1 cellular context compared by ENCODE assay signal in the genomic region with DNA sequence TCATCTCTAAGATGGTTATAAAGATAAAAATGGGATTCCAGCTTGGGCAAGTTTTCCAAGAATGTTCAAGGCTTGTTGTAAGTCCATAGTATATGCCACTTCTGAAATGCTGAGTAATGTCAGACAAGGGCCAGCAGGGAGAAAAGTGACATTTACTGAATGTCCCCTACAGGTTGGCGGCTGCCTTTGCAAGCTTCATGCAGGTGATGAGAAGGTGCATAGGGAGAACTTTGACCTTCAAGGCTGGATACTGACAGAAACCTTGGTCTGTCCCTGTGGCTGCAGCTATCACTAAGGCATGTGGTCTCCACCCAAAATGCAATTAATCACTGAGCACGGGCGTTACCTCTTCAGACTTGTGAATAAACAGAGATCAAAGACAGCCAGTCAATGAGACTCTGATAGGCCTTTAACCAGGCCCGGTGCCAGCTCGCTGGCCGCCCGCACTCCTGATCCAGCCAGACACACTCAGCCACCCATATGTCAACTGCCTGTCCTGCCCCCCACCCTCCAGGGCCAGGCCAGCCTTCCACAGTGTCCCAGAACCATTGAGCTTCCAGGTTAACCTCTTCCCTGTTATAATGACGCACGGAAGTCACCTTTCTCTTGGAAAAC.
TF ChIP-seq lines count a peak whose summit lies in the region.

No MANE protein-coding gene starts in this region.

TF ChIP-seq in HepG2, 621 proteins besides CTCF, POLR2A, EP300 and RAD21 (continued from another document and continues in another):
- TF ChIP-seq, protein P1, sequence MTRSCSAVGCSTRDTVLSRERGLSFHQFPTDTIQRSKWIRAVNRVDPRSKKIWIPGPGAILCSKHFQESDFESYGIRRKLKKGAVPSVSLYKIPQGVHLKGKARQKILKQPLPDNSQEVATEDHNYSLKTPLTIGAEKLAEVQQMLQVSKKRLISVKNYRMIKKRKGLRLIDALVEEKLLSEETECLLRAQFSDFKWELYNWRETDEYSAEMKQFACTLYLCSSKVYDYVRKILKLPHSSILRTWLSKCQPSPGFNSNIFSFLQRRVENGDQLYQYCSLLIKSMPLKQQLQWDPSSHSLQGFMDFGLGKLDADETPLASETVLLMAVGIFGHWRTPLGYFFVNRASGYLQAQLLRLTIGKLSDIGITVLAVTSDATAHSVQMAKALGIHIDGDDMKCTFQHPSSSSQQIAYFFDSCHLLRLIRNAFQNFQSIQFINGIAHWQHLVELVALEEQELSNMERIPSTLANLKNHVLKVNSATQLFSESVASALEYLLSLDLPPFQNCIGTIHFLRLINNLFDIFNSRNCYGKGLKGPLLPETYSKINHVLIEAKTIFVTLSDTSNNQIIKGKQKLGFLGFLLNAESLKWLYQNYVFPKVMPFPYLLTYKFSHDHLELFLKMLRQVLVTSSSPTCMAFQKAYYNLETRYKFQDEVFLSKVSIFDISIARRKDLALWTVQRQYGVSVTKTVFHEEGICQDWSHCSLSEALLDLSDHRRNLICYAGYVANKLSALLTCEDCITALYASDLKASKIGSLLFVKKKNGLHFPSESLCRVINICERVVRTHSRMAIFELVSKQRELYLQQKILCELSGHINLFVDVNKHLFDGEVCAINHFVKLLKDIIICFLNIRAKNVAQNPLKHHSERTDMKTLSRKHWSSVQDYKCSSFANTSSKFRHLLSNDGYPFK (CRISPR knock-in tag; IDR thresholded peaks at IDR 0.05; ENCODE audit: borderline replicate concordance): no peak
- TF ChIP-seq ZEB1 (IDR thresholded peaks at IDR 0.05; ENCODE audit: insufficient replicate concordance, low read depth) (peak; percentile 86), ZFY (CRISPR knock-in tag; IDR thresholded peaks at IDR 0.05) (peak; percentile 22; the same call in 1 of the 2 replicates), ATM (IDR thresholded peaks at IDR 0.05; ENCODE audit: borderline replicate concordance) (no peak), XBP1 (CRISPR knock-in tag; IDR thresholded peaks at IDR 0.05) (no peak), ZNF569 (CRISPR knock-in tag; IDR thresholded peaks at IDR 0.05; ENCODE audit: borderline replicate concordance) (no peak), FOXM1 (CRISPR knock-in tag; IDR thresholded peaks at IDR 0.05) (no peak), ZNF660 (CRISPR knock-in tag; IDR thresholded peaks at IDR 0.05; ENCODE audit: borderline replicate concordance, low read depth) (no peak), KAT2B (IDR thresholded peaks at IDR 0.05; ENCODE audit: borderline replicate concordance, low read depth, low read length) (no peak), ZKSCAN8 (CRISPR knock-in tag; IDR thresholded peaks at IDR 0.05; ENCODE audit: borderline replicate concordance) (no peak), PRPF4 (IDR thresholded peaks at IDR 0.05; ENCODE audit: low read depth, low read length, poor library complexity, severe bottlenecking) (no peak), PTBP1 (IDR thresholded peaks at IDR 0.05; ENCODE audit: low read depth, low read length, poor library complexity, severe bottlenecking) (no peak), ZNF296 (CRISPR knock-in tag; conservative IDR thresholded peaks at IDR 0.05) (no peak), TCF12 (IDR thresholded peaks at IDR 0.05) (no peak), TCF12 (CRISPR knock-in tag; IDR thresholded peaks at IDR 0.05) (0 out of 2 replicates have a peak, but pooled peaks have one; percentile 43), PPARG (CRISPR knock-in tag; conservative IDR thresholded peaks at IDR 0.05) (0 out of 2 replicates have a peak, but pooled peaks have one; percentile 59), HIVEP1 (CRISPR knock-in tag; IDR thresholded peaks at IDR 0.05) (0 out of 2 replicates have a peak, but pooled peaks have one; percentile 55), ZFX (CRISPR knock-in tag; IDR thresholded peaks at IDR 0.05; ENCODE audit: low read depth) (peak; percentile 47), LCORL (IDR thresholded peaks at IDR 0.05) (no peak), LCORL (CRISPR knock-in tag; IDR thresholded peaks at IDR 0.05) (no peak), ZNF44 (CRISPR knock-in tag; IDR thresholded peaks at IDR 0.05) (no peak), ISL2 (CRISPR knock-in tag; IDR thresholded peaks at IDR 0.05) (peak; percentile 64), GZF1 (CRISPR knock-in tag; IDR thresholded peaks at IDR 0.05) (no peak), ZNF678 (CRISPR knock-in tag; IDR thresholded peaks at IDR 0.05) (no peak), ZMYM4 (CRISPR knock-in tag; IDR thresholded peaks at IDR 0.05) (no peak), SP4 (CRISPR knock-in tag; IDR thresholded peaks at IDR 0.05) (no peak), SP2 (CRISPR knock-in tag; IDR thresholded peaks at IDR 0.05) (no peak; the same call in 1 of the 2 replicates), TAF1 (CRISPR knock-in tag; IDR thresholded peaks at IDR 0.05) (0 out of 2 replicates have a peak, but pooled peaks have one; percentile 22), YEATS2 (CRISPR knock-in tag; IDR thresholded peaks at IDR 0.05; ENCODE audit: borderline replicate concordance) (peak; percentile 45; the same call in 1 of the 2 replicates), JUN (CRISPR knock-in tag; IDR thresholded peaks at IDR 0.05) (no peak), MEIS1 (CRISPR knock-in tag; IDR thresholded peaks at IDR 0.05; ENCODE audit: borderline replicate concordance) (0 out of 2 replicates have a peak, but pooled peaks have one; percentile 19), GTF2F1 (IDR thresholded peaks at IDR 0.05; ENCODE audit: low read length) (no peak), NFKBIZ (CRISPR knock-in tag; IDR thresholded peaks at IDR 0.05) (no peak; the same call in 1 of the 2 replicates), SRSF4 (IDR thresholded peaks at IDR 0.05; ENCODE audit: low read depth, low read length, poor library complexity, severe bottlenecking) (no peak), ZNF484 (CRISPR knock-in tag; IDR thresholded peaks at IDR 0.05; ENCODE audit: borderline replicate concordance, low read depth) (no peak), MIER2 (CRISPR knock-in tag; IDR thresholded peaks at IDR 0.05) (0 out of 2 replicates have a peak, but pooled peaks have one; percentile 24), ZNF788 (CRISPR knock-in tag; IDR thresholded peaks at IDR 0.05; ENCODE audit: borderline replicate concordance) (peak; percentile 72; the same call in 1 of the 2 replicates), ZNF75D (CRISPR knock-in tag; IDR thresholded peaks at IDR 0.05; ENCODE audit: borderline replicate concordance) (no peak), NR2C2 (CRISPR knock-in tag; IDR thresholded peaks at IDR 0.05; ENCODE audit: borderline replicate concordance) (peak; percentile 30; the same call in 1 of the 2 replicates), MAZ (IDR thresholded peaks at IDR 0.05; ENCODE audit: borderline replicate concordance, low read depth, low read length) (no peak), MAZ (CRISPR knock-in tag; IDR thresholded peaks at IDR 0.05; ENCODE audit: low read depth) (peak; percentile 51; the same call in 1 of the 2 replicates), CBFB (CRISPR knock-in tag; IDR thresholded peaks at IDR 0.05) (peak; percentile 28; the same call in 1 of the 2 replicates), SOX6 (IDR thresholded peaks at IDR 0.05) (no peak), SOX6 (CRISPR knock-in tag; IDR thresholded peaks at IDR 0.05) (peak; percentile 71), MED13 (CRISPR knock-in tag; IDR thresholded peaks at IDR 0.05) (no peak), POLR2AphosphoS5 (IDR thresholded peaks at IDR 0.05; ENCODE audit: low read depth, low read length) (no peak), KAT7 (CRISPR knock-in tag; IDR thresholded peaks at IDR 0.05; ENCODE audit: borderline replicate concordance) (no peak), ZNF230 (CRISPR knock-in tag; IDR thresholded peaks at IDR 0.05) (no peak), ZNF331 (CRISPR knock-in tag; IDR thresholded peaks at IDR 0.05) (0 out of 2 replicates have a peak, but pooled peaks have one; percentile 36), STAG1 (CRISPR knock-in tag; IDR thresholded peaks at IDR 0.05) (peak; percentile 37), ZSCAN31 (CRISPR knock-in tag; IDR thresholded peaks at IDR 0.05; ENCODE audit: low read depth) (0 out of 2 replicates have a peak, but pooled peaks have one; percentile 52), ZFP36L2 (CRISPR knock-in tag; IDR thresholded peaks at IDR 0.05) (no peak)
- TF ChIP-seq, protein P2, sequence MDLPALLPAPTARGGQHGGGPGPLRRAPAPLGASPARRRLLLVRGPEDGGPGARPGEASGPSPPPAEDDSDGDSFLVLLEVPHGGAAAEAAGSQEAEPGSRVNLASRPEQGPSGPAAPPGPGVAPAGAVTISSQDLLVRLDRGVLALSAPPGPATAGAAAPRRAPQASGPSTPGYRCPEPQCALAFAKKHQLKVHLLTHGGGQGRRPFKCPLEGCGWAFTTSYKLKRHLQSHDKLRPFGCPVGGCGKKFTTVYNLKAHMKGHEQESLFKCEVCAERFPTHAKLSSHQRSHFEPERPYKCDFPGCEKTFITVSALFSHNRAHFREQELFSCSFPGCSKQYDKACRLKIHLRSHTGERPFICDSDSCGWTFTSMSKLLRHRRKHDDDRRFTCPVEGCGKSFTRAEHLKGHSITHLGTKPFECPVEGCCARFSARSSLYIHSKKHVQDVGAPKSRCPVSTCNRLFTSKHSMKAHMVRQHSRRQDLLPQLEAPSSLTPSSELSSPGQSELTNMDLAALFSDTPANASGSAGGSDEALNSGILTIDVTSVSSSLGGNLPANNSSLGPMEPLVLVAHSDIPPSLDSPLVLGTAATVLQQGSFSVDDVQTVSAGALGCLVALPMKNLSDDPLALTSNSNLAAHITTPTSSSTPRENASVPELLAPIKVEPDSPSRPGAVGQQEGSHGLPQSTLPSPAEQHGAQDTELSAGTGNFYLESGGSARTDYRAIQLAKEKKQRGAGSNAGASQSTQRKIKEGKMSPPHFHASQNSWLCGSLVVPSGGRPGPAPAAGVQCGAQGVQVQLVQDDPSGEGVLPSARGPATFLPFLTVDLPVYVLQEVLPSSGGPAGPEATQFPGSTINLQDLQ (CRISPR knock-in tag; IDR thresholded peaks at IDR 0.05): no peak
- TF ChIP-seq, protein P3, sequence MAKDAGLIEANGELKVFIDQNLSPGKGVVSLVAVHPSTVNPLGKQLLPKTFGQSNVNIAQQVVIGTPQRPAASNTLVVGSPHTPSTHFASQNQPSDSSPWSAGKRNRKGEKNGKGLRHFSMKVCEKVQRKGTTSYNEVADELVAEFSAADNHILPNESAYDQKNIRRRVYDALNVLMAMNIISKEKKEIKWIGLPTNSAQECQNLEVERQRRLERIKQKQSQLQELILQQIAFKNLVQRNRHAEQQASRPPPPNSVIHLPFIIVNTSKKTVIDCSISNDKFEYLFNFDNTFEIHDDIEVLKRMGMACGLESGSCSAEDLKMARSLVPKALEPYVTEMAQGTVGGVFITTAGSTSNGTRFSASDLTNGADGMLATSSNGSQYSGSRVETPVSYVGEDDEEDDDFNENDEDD (CRISPR knock-in tag; IDR thresholded peaks at IDR 0.05; ENCODE audit: borderline replicate concordance): peak; percentile 37; the same call in 1 of the 2 replicates
- TF ChIP-seq, protein P4, sequence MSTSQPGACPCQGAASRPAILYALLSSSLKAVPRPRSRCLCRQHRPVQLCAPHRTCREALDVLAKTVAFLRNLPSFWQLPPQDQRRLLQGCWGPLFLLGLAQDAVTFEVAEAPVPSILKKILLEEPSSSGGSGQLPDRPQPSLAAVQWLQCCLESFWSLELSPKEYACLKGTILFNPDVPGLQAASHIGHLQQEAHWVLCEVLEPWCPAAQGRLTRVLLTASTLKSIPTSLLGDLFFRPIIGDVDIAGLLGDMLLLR (CRISPR knock-in tag; IDR thresholded peaks at IDR 0.05): peak; percentile 86
- TF ChIP-seq, protein P5, sequence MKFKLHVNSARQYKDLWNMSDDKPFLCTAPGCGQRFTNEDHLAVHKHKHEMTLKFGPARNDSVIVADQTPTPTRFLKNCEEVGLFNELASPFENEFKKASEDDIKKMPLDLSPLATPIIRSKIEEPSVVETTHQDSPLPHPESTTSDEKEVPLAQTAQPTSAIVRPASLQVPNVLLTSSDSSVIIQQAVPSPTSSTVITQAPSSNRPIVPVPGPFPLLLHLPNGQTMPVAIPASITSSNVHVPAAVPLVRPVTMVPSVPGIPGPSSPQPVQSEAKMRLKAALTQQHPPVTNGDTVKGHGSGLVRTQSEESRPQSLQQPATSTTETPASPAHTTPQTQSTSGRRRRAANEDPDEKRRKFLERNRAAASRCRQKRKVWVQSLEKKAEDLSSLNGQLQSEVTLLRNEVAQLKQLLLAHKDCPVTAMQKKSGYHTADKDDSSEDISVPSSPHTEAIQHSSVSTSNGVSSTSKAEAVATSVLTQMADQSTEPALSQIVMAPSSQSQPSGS (CRISPR knock-in tag; IDR thresholded peaks at IDR 0.05): 0 out of 2 replicates have a peak, but pooled peaks have one; percentile 15
- TF ChIP-seq, protein P6, sequence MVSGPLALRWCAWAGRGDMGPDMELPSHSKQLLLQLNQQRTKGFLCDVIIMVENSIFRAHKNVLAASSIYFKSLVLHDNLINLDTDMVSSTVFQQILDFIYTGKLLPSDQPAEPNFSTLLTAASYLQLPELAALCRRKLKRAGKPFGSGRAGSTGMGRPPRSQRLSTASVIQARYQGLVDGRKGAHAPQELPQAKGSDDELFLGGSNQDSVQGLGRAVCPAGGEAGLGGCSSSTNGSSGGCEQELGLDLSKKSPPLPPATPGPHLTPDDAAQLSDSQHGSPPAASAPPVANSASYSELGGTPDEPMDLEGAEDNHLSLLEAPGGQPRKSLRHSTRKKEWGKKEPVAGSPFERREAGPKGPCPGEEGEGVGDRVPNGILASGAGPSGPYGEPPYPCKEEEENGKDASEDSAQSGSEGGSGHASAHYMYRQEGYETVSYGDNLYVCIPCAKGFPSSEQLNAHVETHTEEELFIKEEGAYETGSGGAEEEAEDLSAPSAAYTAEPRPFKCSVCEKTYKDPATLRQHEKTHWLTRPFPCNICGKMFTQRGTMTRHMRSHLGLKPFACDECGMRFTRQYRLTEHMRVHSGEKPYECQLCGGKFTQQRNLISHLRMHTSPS (CRISPR knock-in tag; IDR thresholded peaks at IDR 0.05; ENCODE audit: low read depth): no peak
- TF ChIP-seq, protein P7, sequence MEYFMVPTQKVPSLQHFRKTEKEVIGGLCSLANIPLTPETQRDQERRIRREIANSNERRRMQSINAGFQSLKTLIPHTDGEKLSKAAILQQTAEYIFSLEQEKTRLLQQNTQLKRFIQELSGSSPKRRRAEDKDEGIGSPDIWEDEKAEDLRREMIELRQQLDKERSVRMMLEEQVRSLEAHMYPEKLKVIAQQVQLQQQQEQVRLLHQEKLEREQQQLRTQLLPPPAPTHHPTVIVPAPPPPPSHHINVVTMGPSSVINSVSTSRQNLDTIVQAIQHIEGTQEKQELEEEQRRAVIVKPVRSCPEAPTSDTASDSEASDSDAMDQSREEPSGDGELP (IDR thresholded peaks at IDR 0.05; ENCODE audit: borderline replicate concordance, low read depth): peak; percentile 45; the same call in 1 of the 2 replicates
- TF ChIP-seq, protein P8, sequence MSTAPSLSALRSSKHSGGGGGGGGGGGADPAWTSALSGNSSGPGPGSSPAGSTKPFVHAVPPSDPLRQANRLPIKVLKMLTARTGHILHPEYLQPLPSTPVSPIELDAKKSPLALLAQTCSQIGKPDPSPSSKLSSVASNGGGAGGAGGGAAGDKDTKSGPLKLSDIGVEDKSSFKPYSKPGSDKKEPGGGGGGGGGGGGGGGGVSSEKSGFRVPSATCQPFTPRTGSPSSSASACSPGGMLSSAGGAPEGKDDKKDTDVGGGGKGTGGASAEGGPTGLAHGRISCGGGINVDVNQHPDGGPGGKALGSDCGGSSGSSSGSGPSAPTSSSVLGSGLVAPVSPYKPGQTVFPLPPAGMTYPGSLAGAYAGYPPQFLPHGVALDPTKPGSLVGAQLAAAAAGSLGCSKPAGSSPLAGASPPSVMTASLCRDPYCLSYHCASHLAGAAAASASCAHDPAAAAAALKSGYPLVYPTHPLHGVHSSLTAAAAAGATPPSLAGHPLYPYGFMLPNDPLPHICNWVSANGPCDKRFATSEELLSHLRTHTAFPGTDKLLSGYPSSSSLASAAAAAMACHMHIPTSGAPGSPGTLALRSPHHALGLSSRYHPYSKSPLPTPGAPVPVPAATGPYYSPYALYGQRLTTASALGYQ (CRISPR knock-in tag; IDR thresholded peaks at IDR 0.05): peak; percentile 83; the same call in 1 of the 2 replicates
